11 cellular contexts compared by ENCODE assay signal in the genomic region with DNA sequence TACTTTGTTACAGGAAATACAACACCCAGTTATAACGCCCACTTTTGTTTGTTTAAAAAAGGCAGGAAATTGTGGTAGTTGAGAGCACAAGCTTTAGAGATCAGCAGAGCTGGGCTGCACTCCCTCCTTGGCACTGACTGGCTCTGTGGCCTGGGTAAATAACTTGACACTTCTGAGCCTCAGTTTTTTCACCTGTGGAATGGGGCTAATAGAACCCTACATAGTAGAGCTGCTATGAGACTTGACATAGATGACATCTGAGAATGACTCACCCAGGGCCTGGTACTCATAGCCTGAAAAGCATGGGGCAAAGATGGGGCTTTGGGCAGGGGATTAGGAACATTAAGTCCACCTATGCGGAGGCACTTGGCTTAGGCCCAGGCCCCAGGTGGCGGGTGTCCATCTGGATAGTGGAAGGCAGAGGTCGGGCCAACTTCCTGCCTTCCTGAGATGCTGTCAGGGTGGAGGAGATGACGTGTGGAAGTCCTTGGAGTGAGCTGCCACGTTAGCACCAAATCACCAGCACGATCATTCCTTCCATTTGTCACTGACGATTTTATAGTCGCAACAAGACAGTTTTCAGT.
DNase-seq lines count a peak whose midpoint lies in the region; ATAC-seq and TF ChIP-seq lines count a peak whose summit lies in the region.
"Had no signal": no experiment of that assay in that cellular context is flagged by ENCODE, and none has a peak within 500 bp of the region (broad histone marks: within the 10 kb centered on the region; RNA-seq: fewer than 3 reads in every experiment).

No MANE protein-coding gene starts in this region.

- H3K27me3 ChIP-seq in left ventricle myocardium inferior (ENCODE audit: low read depth), result no peaks in the 10 kb centered on the region
- no peaks in the 10 kb centered on the region for H3K27me3 ChIP-seq in effector memory CD4-positive, alpha-beta T cell (replicated peaks; ENCODE audit: control insufficient read depth, insufficient read depth, low read length, poor library complexity, severe bottlenecking)
- no peaks in the 10 kb centered on the region for H3K27me3 ChIP-seq in stomach
- H3K27me3 ChIP-seq: colonic mucosa, pancreas had no signal

- no peaks in the 10 kb centered on the region for H3K27me3 Mint-ChIP-seq in activated CD4-positive, alpha-beta T cell treated with anti-CD3 and anti-CD28 coated beads, Interleukin-2, amount 10 ng/mL, durations not matched to agents 24 days and 14 days
- H3K27me3 Mint-ChIP-seq in Calu3 (ENCODE audit: unreplicated experiment), result no peaks in the 10 kb centered on the region

- peak overlapping the region; percentile 64 for H3K4me3 Mint-ChIP-seq in activated CD4-positive, alpha-beta T cell treated with anti-CD3 and anti-CD28 coated beads, Interleukin-2, amount 10 ng/mL, durations not matched to agents 24 days and 14 days
- H3K4me3 Mint-ChIP-seq in Calu3 (ENCODE audit: low read depth, unreplicated experiment), result no peak overlapping the region

- TF ChIP-seq CTCF in left ventricle myocardium inferior (IDR thresholded peaks at IDR 0.05; ENCODE audit: borderline replicate concordance), result no peak
- TF ChIP-seq CTCF in stomach (IDR thresholded peaks at IDR 0.05), result no peak
- no peak for TF ChIP-seq CTCF in Calu3 (IDR thresholded peaks at IDR 0.05; ENCODE audit: unreplicated experiment)

- CTCF ChIA-PET in Calu3 (lab: Charles Lee), result no interaction called here

- peak; percentile 16 for ATAC-seq in Right ventricle myocardium inferior
- no peak for ATAC-seq in HG03457 (IDR thresholded peaks at IDR 0.05; ENCODE audit: unreplicated experiment)
- ATAC-seq: pancreas had no signal

- peaks cover 6% of the 10 kb centered on the region for H3K9me3 Mint-ChIP-seq in activated CD4-positive, alpha-beta T cell treated with anti-CD3 and anti-CD28 coated beads, Interleukin-2, amount 10 ng/mL, durations not matched to agents 24 days and 14 days
- peaks cover 3% of the 10 kb centered on the region for H3K9me3 Mint-ChIP-seq in Calu3 (ENCODE audit: low read depth, unreplicated experiment)

- 64 to 78% (median 75%) methylated on average over 7 to 9 of the region's 9 CpGs for WGBS in stomach, 5 donors

- H3K27ac ChIP-seq in left ventricle myocardium inferior (replicated peaks) (no peak overlapping the region), stomach (peak overlapping the region in 3 of 5 donors; percentile 9 to 72 (median 50))
- H3K27ac ChIP-seq in effector memory CD4-positive, alpha-beta T cell (ENCODE audit: insufficient read depth, low read length, poor library complexity, severe bottlenecking), result peak overlapping the region; percentile 52
- H3K27ac ChIP-seq: colonic mucosa, pancreas had no signal

- no peak for DNase-seq in Right ventricle myocardium inferior (ENCODE audit: missing footprints)
- no peak for DNase-seq in left ventricle myocardium inferior
- DNase-seq in activated CD4-positive, alpha-beta T cell treated with anti-CD3 and anti-CD28 coated beads, Interleukin-2, amount 10 ng/mL, durations not matched to agents 24 days and 14 days, result peak; percentile 85
- peak in 1 of 3 donors; percentile 30 for DNase-seq in effector memory CD4-positive, alpha-beta T cell
- DNase-seq in stomach, result no peak
- DNase-seq in Calu3, result no peak
- no peak for DNase-seq in posterior cingulate gyrus
- DNase-seq: colonic mucosa, H7, pancreas had no signal

- TF ChIP-seq EP300 in stomach (IDR thresholded peaks at IDR 0.05), result no peak

- H3K4me1 Mint-ChIP-seq in activated CD4-positive, alpha-beta T cell treated with anti-CD3 and anti-CD28 coated beads, Interleukin-2, amount 10 ng/mL, durations not matched to agents 24 days and 14 days, result peaks cover 86% of the 10 kb centered on the region
- H3K4me1 Mint-ChIP-seq in Calu3 (ENCODE audit: low read depth, unreplicated experiment), result peaks cover 6% of the 10 kb centered on the region

- intact Hi-C loops in Right ventricle myocardium inferior (cut with DNase I) (no loop called here), left ventricle myocardium inferior (cut with micrococcal nuclease) (no loop called here), stomach (cut with DNase I; ENCODE audit: low total_unique reads) (loop anchor here (10.0 kb wide), 1 partner anchor 657 kb away; no protein-coding TSS in a partner anchor), Calu3 (cut with micrococcal nuclease; ENCODE audit: unreplicated experiment) (no loop called here), posterior cingulate gyrus (cut with DNase I) (no loop called here)
- intact Hi-C loops in activated CD4-positive, alpha-beta T cell treated with anti-CD3 and anti-CD28 coated beads, Interleukin-2, amount 10 ng/mL, durations not matched to agents 24 days and 14 days (cut with micrococcal nuclease), result loop anchor here (5.0 to 10.0 kb wide), 3 partner anchors 107 to 899 kb away; a partner anchor contains a TSS

- H3K27ac Mint-ChIP-seq in activated CD4-positive, alpha-beta T cell treated with anti-CD3 and anti-CD28 coated beads, Interleukin-2, amount 10 ng/mL, durations not matched to agents 24 days and 14 days, result peak overlapping the region; percentile 87
- no peak overlapping the region for H3K27ac Mint-ChIP-seq in Calu3 (ENCODE audit: unreplicated experiment)

- H3K36me3 ChIP-seq in left ventricle myocardium inferior (no peaks in the 10 kb centered on the region), stomach (no peaks in the 10 kb centered on the region)
- H3K36me3 ChIP-seq in effector memory CD4-positive, alpha-beta T cell (ENCODE audit: control insufficient read depth, insufficient read depth, low read length), result no peaks in the 10 kb centered on the region
- H3K36me3 ChIP-seq: colonic mucosa, pancreas had no signal

- H3K4me3 ChIP-seq in left ventricle myocardium inferior (no peak overlapping the region), stomach (no peak overlapping the region)
- H3K4me3 ChIP-seq in effector memory CD4-positive, alpha-beta T cell (ENCODE audit: insufficient read depth, low read depth, low read length, poor library complexity, severe bottlenecking), result no peak overlapping the region
- H3K4me3 ChIP-seq: colonic mucosa, pancreas had no signal

- no peak for TF ChIP-seq POLR2A in stomach (IDR thresholded peaks at IDR 0.05)

- H3K4me1 ChIP-seq in left ventricle myocardium inferior (no peaks in the 10 kb centered on the region), stomach (peaks cover 2 to 8% (median 4%) of the 10 kb centered on the region in 4 donors)
- H3K4me1 ChIP-seq in effector memory CD4-positive, alpha-beta T cell (ENCODE audit: control insufficient read depth, insufficient read depth, low read length, poor library complexity, severe bottlenecking), result peaks cover 76% of the 10 kb centered on the region
- H3K4me1 ChIP-seq: colonic mucosa, pancreas had no signal

- BruUV-seq in Calu3 (replicated peaks; lab: Mats Ljungman, UMichigan), result no TSS peak

- peaks cover 5% of the 10 kb centered on the region for H3K36me3 Mint-ChIP-seq in activated CD4-positive, alpha-beta T cell treated with anti-CD3 and anti-CD28 coated beads, Interleukin-2, amount 10 ng/mL, durations not matched to agents 24 days and 14 days (ENCODE audit: low read depth)
- no peaks in the 10 kb centered on the region for H3K36me3 Mint-ChIP-seq in Calu3 (ENCODE audit: insufficient read depth, unreplicated experiment)

- peaks cover 5% of the 10 kb centered on the region for H3K9me3 ChIP-seq in left ventricle myocardium inferior (replicated peaks)
- no peaks in the 10 kb centered on the region for H3K9me3 ChIP-seq in effector memory CD4-positive, alpha-beta T cell (ENCODE audit: control insufficient read depth, low read length)
- H3K9me3 ChIP-seq in stomach, result no peaks in the 10 kb centered on the region
- H3K9me3 ChIP-seq: colonic mucosa, pancreas had no signal

Comparison
In these comparisons a context has a peak if more than half of its experiments do, and no peak if none do; other contexts are left out.
1. intact Hi-C loops: an anchor here in activated CD4-positive, alpha-beta T cell treated with anti-CD3 and anti-CD28 coated beads, Interleukin-2, amount 10 ng/mL, durations not matched to agents 24 days and 14 days (5.0 to 10.0 kb wide) and stomach (10.0 kb wide); none called in Right ventricle myocardium inferior, left ventricle myocardium inferior, Calu3 and posterior cingulate gyrus.